Comparison of ENCODE assay signal across 30 cellular contexts in genomic region chr15:26939398-26939797, GRCh38. TPM values are rescaled to one million over a fixed set of nuclear protein-coding genes. Genes with fewer than 3 reads are reported as not detected.
"Had no signal": no experiment of that assay in that cellular context is flagged by ENCODE, and none has a peak within 500 bp of the region (broad histone marks: within the 10 kb centered on the region; RNA-seq: fewer than 3 reads in every experiment).

No MANE protein-coding gene starts in this region.

- H3K4me3 ChIP-seq: esophagus squamous epithelium, gastrocnemius medialis, heart right ventricle, left lung, lower lobe of right lung, mucosa of descending colon had no signal

- FAIRE-seq: endometrium, islet of Langerhans, keratinocyte had no signal

- H3K27ac ChIP-seq: epithelial cell of prostate, esophagus squamous epithelium, gastrocnemius medialis, heart right ventricle, left lung, lower lobe of right lung had no signal

- H3K27me3 ChIP-seq: esophagus squamous epithelium, gastrocnemius medialis, heart right ventricle, left lung had no signal

- DNase-seq: cortex of kidney; effector CD8-positive, alpha-beta T cell; effector memory CD8-positive, alpha-beta T cell; endodermal cell; erythroblast; esophagus squamous epithelium; foreskin fibroblast; foreskin melanocyte; gastrocnemius medialis; glutamatergic neuron; head of caudate nucleus; heart right ventricle; hippocampal formation; left cardiac atrium; left lung; left ventricle myocardium superior; lower lobe of right lung; mesenchymal stem cell; naive B cell had no signal

- H3K4me1 ChIP-seq: esophagus squamous epithelium, gastrocnemius medialis, heart right ventricle, left lung, lower lobe of right lung had no signal

- ATAC-seq: effector memory CD8-positive, alpha-beta T cell; esophagus mucosa; gastrocnemius medialis; heart right ventricle; left cardiac atrium; left lung; left ventricle myocardium superior; lower lobe of right lung; mucosa of descending colon had no signal

- H3K36me3 ChIP-seq: esophagus squamous epithelium, gastrocnemius medialis, heart right ventricle, left lung, lower lobe of right lung had no signal

- H3K9me3 ChIP-seq: esophagus squamous epithelium, gastrocnemius medialis, heart right ventricle, left lung, lower lobe of right lung had no signal

RNA-seq across cellular contexts. Expression of gene GABRG3, which starts 31.6 kb away (rescaled TPM):
- total RNA-seq: dermis microvascular lymphatic vessel endothelial cell, esophagus mucosa, gastrocnemius medialis, glomerular endothelial cell, heart right ventricle, left cardiac atrium, left ventricle myocardium superior, lower lobe of right lung, lung microvascular endothelial cell, mesenteric fat pad, myocyte had no signal
- polyA plus RNA-seq: heart right ventricle, keratinocyte had no signal
